In genomic region chr1:151255381-151255780, GRCh38 we compare ENCODE assay signal across 8 cellular contexts. TPM values are rescaled to one million over a fixed set of nuclear protein-coding genes. Genes with fewer than 3 reads are reported as not detected.
DNase-seq lines count a peak whose midpoint lies in the region; ATAC-seq and TF ChIP-seq lines count a peak whose summit lies in the region.

No MANE protein-coding gene starts in this region.

- TF ChIP-seq CTCF in upper lobe of left lung (IDR thresholded peaks at IDR 0.05): no peak

- TF ChIP-seq EP300 in upper lobe of left lung (IDR thresholded peaks at IDR 0.05): no peak

- H3K9me3 ChIP-seq in upper lobe of left lung: no peaks in the 10 kb centered on the region

- WGBS in upper lobe of left lung, 2 donors: 34 to 41% methylated on average over 10 of the region's 10 CpGs

- CTCF ChIA-PET in activated naive CD4-positive, alpha-beta T cell treated with anti-CD3 and anti-CD28 coated beads, Interleukin-2, amount 10 ng/mL, durations not matched to agents 7 days and 5 days (lab: Charles Lee): interaction anchor here (1.4 to 1.9 kb wide), 3 partner anchors 26 to 156 kb away, joined by 3 to 9 read pairs (median 3); partner anchors contain the start of gene ZNF687

- H3K4me1 ChIP-seq in upper lobe of left lung: peaks cover 12 to 26% (median 14%) of the 10 kb centered on the region in 4 donors

- H3K27me3 ChIP-seq in upper lobe of left lung: no peaks in the 10 kb centered on the region

- no peaks in the 10 kb centered on the region for H3K36me3 ChIP-seq in upper lobe of left lung

- peaks cover 7% of the 10 kb centered on the region for H3K36me3 Mint-ChIP-seq in activated naive CD4-positive, alpha-beta T cell treated with anti-CD3 and anti-CD28 coated beads, Interleukin-2, amount 10 ng/mL, durations not matched to agents 7 days and 5 days
- H3K36me3 Mint-ChIP-seq in activated naive CD8-positive, alpha-beta T cell treated with anti-CD3 and anti-CD28 coated beads for 36 hours: peaks cover 9% of the 10 kb centered on the region

- DNase-seq in activated naive CD4-positive, alpha-beta T cell treated with anti-CD3 and anti-CD28 coated beads, Interleukin-2, amount 10 ng/mL, durations not matched to agents 7 days and 5 days: no peak
- no peak for DNase-seq in activated naive CD4-positive, alpha-beta T cell (lab: John Stamatoyannopoulos, UW)
- DNase-seq in activated naive CD8-positive, alpha-beta T cell treated with anti-CD3 and anti-CD28 coated beads for 36 hours: no peak
- peak; percentile 40 for DNase-seq in kidney tubule cell (ENCODE audit: low spot score)
- no peak for DNase-seq in upper lobe of left lung
- no peak for DNase-seq in D341Med (ENCODE audit: low spot score)
- DNase-seq in NCI-H1092 treated with DMSO at 0.1 percent for 48 hours (lab: John Stamatoyannopoulos, UW): no peak
- DNase-seq in NCI-H526 treated with DMSO at 0.1 percent for 48 hours (lab: John Stamatoyannopoulos, UW): no peak

- TF ChIP-seq POLR2A in upper lobe of left lung (IDR thresholded peaks at IDR 0.05): no peak

- H3K27ac Mint-ChIP-seq in activated naive CD4-positive, alpha-beta T cell treated with anti-CD3 and anti-CD28 coated beads, Interleukin-2, amount 10 ng/mL, durations not matched to agents 7 days and 5 days: peak overlapping the region; percentile 83
- H3K27ac Mint-ChIP-seq in activated naive CD8-positive, alpha-beta T cell treated with anti-CD3 and anti-CD28 coated beads for 36 hours: peak overlapping the region; percentile 91

- H3K4me3 ChIP-seq in upper lobe of left lung: peak overlapping the region; percentile 73 to 97 (median 84)

- ATAC-seq in upper lobe of left lung (ENCODE audit: low FRiP score in 2 of 2): no peak

- peaks cover 31% of the 10 kb centered on the region for H3K4me1 Mint-ChIP-seq in activated naive CD4-positive, alpha-beta T cell treated with anti-CD3 and anti-CD28 coated beads, Interleukin-2, amount 10 ng/mL, durations not matched to agents 7 days and 5 days
- peaks cover 21% of the 10 kb centered on the region for H3K4me1 Mint-ChIP-seq in activated naive CD8-positive, alpha-beta T cell treated with anti-CD3 and anti-CD28 coated beads for 36 hours

- peaks cover 4% of the 10 kb centered on the region for H3K27me3 Mint-ChIP-seq in activated naive CD4-positive, alpha-beta T cell treated with anti-CD3 and anti-CD28 coated beads, Interleukin-2, amount 10 ng/mL, durations not matched to agents 7 days and 5 days
- H3K27me3 Mint-ChIP-seq in activated naive CD8-positive, alpha-beta T cell treated with anti-CD3 and anti-CD28 coated beads for 36 hours: no peaks in the 10 kb centered on the region

- no peaks in the 10 kb centered on the region for H3K9me3 Mint-ChIP-seq in activated naive CD4-positive, alpha-beta T cell treated with anti-CD3 and anti-CD28 coated beads, Interleukin-2, amount 10 ng/mL, durations not matched to agents 7 days and 5 days
- no peaks in the 10 kb centered on the region for H3K9me3 Mint-ChIP-seq in activated naive CD8-positive, alpha-beta T cell treated with anti-CD3 and anti-CD28 coated beads for 36 hours

- peak overlapping the region; percentile 90 to 97 (median 92) for H3K27ac ChIP-seq in upper lobe of left lung

- peak overlapping the region; percentile 84 for H3K4me3 Mint-ChIP-seq in activated naive CD4-positive, alpha-beta T cell treated with anti-CD3 and anti-CD28 coated beads, Interleukin-2, amount 10 ng/mL, durations not matched to agents 7 days and 5 days
- peak overlapping the region; percentile 95 for H3K4me3 Mint-ChIP-seq in activated naive CD8-positive, alpha-beta T cell treated with anti-CD3 and anti-CD28 coated beads for 36 hours

RNA-seq across cellular contexts. Expression of gene PSMD4, which starts 0.8 kb away (rescaled TPM):
- total RNA-seq in activated naive CD8-positive, alpha-beta T cell treated with anti-CD3 and anti-CD28 coated beads for 36 hours: 100 to 1,000 TPM; 217 to 249 TPM
- total RNA-seq in upper lobe of left lung: 100 to 1,000 TPM; 102 to 132 (median 119) TPM

RNA-seq across cellular contexts. Expression of gene ZNF687, which starts 26.7 kb away (rescaled TPM):
- total RNA-seq in activated naive CD8-positive, alpha-beta T cell treated with anti-CD3 and anti-CD28 coated beads for 36 hours: 10 to 100 TPM; 27.0 to 29.9 TPM
- 10 to 100 TPM; 17.4 to 50.3 (median 27.2) TPM for total RNA-seq in upper lobe of left lung

RNA-seq across cellular contexts. Expression of gene PIP5K1A, which starts 57.0 kb away (rescaled TPM):
- total RNA-seq in activated naive CD8-positive, alpha-beta T cell treated with anti-CD3 and anti-CD28 coated beads for 36 hours: 10 to 100 TPM; 70.0 to 72.3 TPM
- 10 to 100 TPM; 37.2 to 94.3 (median 70.6) TPM for total RNA-seq in upper lobe of left lung
